10 cellular contexts compared by ENCODE assay signal in genomic region chr13:113835461-113836274, GRCh38. TPM values are rescaled to one million over a fixed set of nuclear protein-coding genes. Genes with fewer than 3 reads are reported as not detected.
DNase-seq lines count a peak whose midpoint lies in the region; ATAC-seq and TF ChIP-seq lines count a peak whose summit lies in the region.
"Had no signal": no experiment of that assay in that cellular context is flagged by ENCODE, and none has a peak within 500 bp of the region (broad histone marks: within the 10 kb centered on the region; RNA-seq: fewer than 3 reads in every experiment).

No MANE protein-coding gene starts in this region.

- DNase-seq in AG10803 (ENCODE audit: low read depth) (peak; percentile 90), H4 (ENCODE audit: low spot score) (peak; percentile 50), RWPE1 (ENCODE audit: low spot score) (no peak), foreskin fibroblast (peak; percentile 92 to 96), NCI-H1105 (lab: John Stamatoyannopoulos, UW) (no peak), COLO668 (lab: John Stamatoyannopoulos, UW; ENCODE audit: unreplicated experiment) (no peak)
- no peak for DNase-seq in activated CD8-positive, alpha-beta memory T cell treated with anti-CD3 and anti-CD28 coated beads, Interleukin-2, amount 50 U/mL, for 4 hours
- DNase-seq: activated naive CD4-positive, alpha-beta T cell treated with Interleukin-2 at 50 U/mL for 16 hours; GF-D8 had no signal

- POLR2A ChIA-PET in RWPE1 (lab: Yijun Ruan, JAX; ENCODE audit: low non-redundant PET), result interaction anchor here (0.7 kb wide), 1 partner anchor 391 kb away, joined by 6 read pairs; no protein-coding TSS in a partner anchor

- CTCF ChIA-PET in RWPE1 (lab: Yijun Ruan, JAX), result no interaction called here

- TF ChIP-seq CTCF in AG10803 (conservative IDR thresholded peaks at IDR 0.05; ENCODE audit: low read length) (no peak), RWPE1 (conservative IDR thresholded peaks at IDR 0.05; ENCODE audit: low read depth) (no peak), foreskin fibroblast (IDR thresholded peaks at IDR 0.05; ENCODE audit: low read depth, low read length) (no peak)

- ATAC-seq in GM21515 (IDR thresholded peaks at IDR 0.05; ENCODE audit: unreplicated experiment), result no peak

- H3K4me3 ChIP-seq in AG10803 (ENCODE audit: low read length), result no peak overlapping the region
- no peak overlapping the region for H3K4me3 ChIP-seq in foreskin fibroblast (ENCODE audit: low read depth in 1 of 2, low read length in 2 of 2)

- peak overlapping the region; percentile 51 for H3K27ac ChIP-seq in RWPE1

RNA-seq across cellular contexts. Expression of gene GAS6, which starts 28.2 kb away (rescaled TPM):
- total RNA-seq in H4 (2014; rRNA removed; shearing (Covaris generic)), result 5.9 and 6.4 TPM in 2 replicates

Comparison
In these comparisons a context has a peak if more than half of its experiments do, and no peak if none do; other contexts are left out.
1. DNase-seq: peak in AG10803 (single experiment), H4 (single experiment) and foreskin fibroblast (2 of 2); none in RWPE1 (single experiment), NCI-H1105 (single experiment), activated CD8-positive, alpha-beta memory T cell treated with anti-CD3 and anti-CD28 coated beads, Interleukin-2, amount 50 U/mL, for 4 hours (single experiment) and COLO668 (single experiment).